In genomic region chr11:67055812-67056211, GRCh38 we compare ENCODE assay signal across 9 cellular contexts. TPM values are rescaled to one million over a fixed set of nuclear protein-coding genes. Genes with fewer than 3 reads are reported as not detected.
A peak's percentile ranks its signal among the peaks of the same experiment; 100 is the strongest.
DNase-seq lines count a peak whose midpoint lies in the region; ATAC-seq and TF ChIP-seq lines count a peak whose summit lies in the region.
"Had no signal": no experiment of that assay in that cellular context is flagged by ENCODE, and none has a peak within 500 bp of the region (broad histone marks: within the 10 kb centered on the region; RNA-seq: fewer than 3 reads in every experiment).

No MANE protein-coding gene starts in this region.

- no peaks in the 10 kb centered on the region for H3F3A ChIP-seq in DOHH2 (ENCODE audit: control insufficient read depth, insufficient read depth)

- H3K27me3 ChIP-seq in DOHH2 (ENCODE audit: control insufficient read depth, low read length) (peaks cover 52% of the 10 kb centered on the region), Peyer's patch (no peaks in the 10 kb centered on the region)

- H3K9me3 Mint-ChIP-seq in natural killer cell treated with Interleukin-12 subunit alpha and Interleukin-12 subunit beta and Interleukin-15 and Interleukin-18, amount 100 ng/mL, for 72 hours = no peaks in the 10 kb centered on the region

- H3K4me3 Mint-ChIP-seq in natural killer cell treated with Interleukin-12 subunit alpha and Interleukin-12 subunit beta and Interleukin-15 and Interleukin-18, amount 100 ng/mL, for 72 hours = no peak overlapping the region

- H4K20me1 ChIP-seq in DOHH2 (ENCODE audit: control insufficient read depth, insufficient read depth, low read depth, low read length) = no peaks in the 10 kb centered on the region

- peaks cover 8% of the 10 kb centered on the region for H3K4me1 ChIP-seq in DOHH2 (ENCODE audit: control insufficient read depth, low read length)
- H3K4me1 ChIP-seq in Peyer's patch = peaks cover 7 to 22% (median 10%) of the 10 kb centered on the region in 4 donors

- TF ChIP-seq CTCF in DOHH2 (IDR thresholded peaks at IDR 0.05; ENCODE audit: low read depth, low read length, poor library complexity, severe bottlenecking) (no peak), Peyer's patch (IDR thresholded peaks at IDR 0.05) (no peak), fibroblast of villous mesenchyme (IDR thresholded peaks at IDR 0.05; ENCODE audit: insufficient read depth, low read depth, low read length) (no peak)

- H3K36me3 ChIP-seq in DOHH2 (ENCODE audit: control insufficient read depth, low read length) (no peaks in the 10 kb centered on the region), Peyer's patch (no peaks in the 10 kb centered on the region)

- ATAC-seq in natural killer cell treated with Interleukin-12 subunit alpha and Interleukin-12 subunit beta and Interleukin-15 and Interleukin-18, amount 100 ng/mL, for 72 hours = no peak

- DNase-seq in Peyer's patch (peak in 1 of 3 donors; percentile 75), fibroblast of villous mesenchyme (ENCODE audit: low read depth) (no peak), renal cortical epithelial cell (ENCODE audit: low read depth) (peak; percentile 69), hippocampal formation (lab: John Stamatoyannopoulos, UW) (no peak), pons (ENCODE audit: low spot score) (no peak), DMS153 treated with DMSO at 0.1 percent for 48 hours (lab: John Stamatoyannopoulos, UW; ENCODE audit: unreplicated experiment) (no peak)
- no peak for DNase-seq in natural killer cell treated with Interleukin-12 subunit alpha and Interleukin-12 subunit beta and Interleukin-15 and Interleukin-18, amount 100 ng/mL, for 72 hours (ENCODE audit: low spot score)

- H3K9me3 ChIP-seq in DOHH2 (ENCODE audit: control insufficient read depth, insufficient read depth, low read length) (no peaks in the 10 kb centered on the region), Peyer's patch (no peaks in the 10 kb centered on the region)

- TF ChIP-seq POLR2A in Peyer's patch (IDR thresholded peaks at IDR 0.05) = no peak

- peaks cover 9 to 15% of the 10 kb centered on the region in 2 donors for H3K27me3 Mint-ChIP-seq in natural killer cell treated with Interleukin-12 subunit alpha and Interleukin-12 subunit beta and Interleukin-15 and Interleukin-18, amount 100 ng/mL, for 72 hours

- H3K4me3 ChIP-seq in DOHH2 (ENCODE audit: low read length) (no peak overlapping the region), Peyer's patch (peak overlapping the region in 3 of 4 donors; percentile 45 to 73 (median 57)), fibroblast of villous mesenchyme (ENCODE audit: low read depth, low read length) (peak overlapping the region; percentile 64)

- H3K4me1 Mint-ChIP-seq in natural killer cell treated with Interleukin-12 subunit alpha and Interleukin-12 subunit beta and Interleukin-15 and Interleukin-18, amount 100 ng/mL, for 72 hours (ENCODE audit: low read depth in 2 of 2) = no peaks in the 10 kb centered on the region

- H3K27ac Mint-ChIP-seq in natural killer cell treated with Interleukin-12 subunit alpha and Interleukin-12 subunit beta and Interleukin-15 and Interleukin-18, amount 100 ng/mL, for 72 hours = no peak overlapping the region

- peak overlapping the region; percentile 52; the same call in 1 of the 2 replicates for H3K4me2 ChIP-seq in DOHH2 (ENCODE audit: low read length)

- H3K36me3 Mint-ChIP-seq in natural killer cell treated with Interleukin-12 subunit alpha and Interleukin-12 subunit beta and Interleukin-15 and Interleukin-18, amount 100 ng/mL, for 72 hours = no peaks in the 10 kb centered on the region

- H3K9me2 ChIP-seq in DOHH2 (replicated peaks; ENCODE audit: control insufficient read depth, low read length) = no peaks in the 10 kb centered on the region

- H3K79me2 ChIP-seq in DOHH2 (ENCODE audit: control insufficient read depth, low read length) = no peaks in the 10 kb centered on the region

- H3K27ac ChIP-seq in DOHH2 (ENCODE audit: low read depth, low read length) (no peak overlapping the region), Peyer's patch (peak overlapping the region in 3 of 4 donors; percentile 36 to 85 (median 77))

RNA-seq across cellular contexts. Expression of gene RHOD, which starts 0.8 kb away (rescaled TPM):
- total RNA-seq in Peyer's patch (10 to 100 TPM in 3 of 4 donors, 1 to 10 TPM in 1; 9.9 to 26.3 (median 21.2) TPM), fibroblast of villous mesenchyme (12.5 and 13.9 TPM in 2 replicates), renal cortical epithelial cell (22.3 and 24.5 TPM in 2 replicates)
- total RNA-seq in natural killer cell treated with Interleukin-12 subunit alpha and Interleukin-12 subunit beta and Interleukin-15 and Interleukin-18, amount 100 ng/mL, for 72 hours = not detected
- total RNA-seq: T-helper 2 cell treated with Interferon-gamma antibody and Interleukin-4, amounts not matched to agents 100 ng/mL and 5 ng/mL, for 36 hours had no signal

RNA-seq across cellular contexts. Expression of gene SYT12, which starts 32.9 kb away (rescaled TPM):
- total RNA-seq in Peyer's patch = 1 to 10 TPM in 2 of 4 donors, not detected in 2; 1.1 to 3.9 TPM
- total RNA-seq in fibroblast of villous mesenchyme = 0.43 and 0.64 TPM in 2 replicates
- total RNA-seq in renal cortical epithelial cell = 0.87 and 10.6 TPM in 2 replicates
- total RNA-seq in natural killer cell treated with Interleukin-12 subunit alpha and Interleukin-12 subunit beta and Interleukin-15 and Interleukin-18, amount 100 ng/mL, for 72 hours = under 1 TPM in 1 of 2 donors, not detected in 1; 0.38 TPM
- total RNA-seq: T-helper 2 cell treated with Interferon-gamma antibody and Interleukin-4, amounts not matched to agents 100 ng/mL and 5 ng/mL, for 36 hours had no signal

Comparison
In these comparisons a context has a peak if more than half of its experiments do, and no peak if none do; other contexts are left out.
1. RNA of gene RHOD, which starts 0.8 kb away (total RNA-seq): 9.9 to 26.3 TPM in Peyer's patch, 22.3 to 24.5 TPM in renal cortical epithelial cell and 12.5 to 13.9 TPM in fibroblast of villous mesenchyme; not detected in natural killer cell treated with Interleukin-12 subunit alpha and Interleukin-12 subunit beta and Interleukin-15 and Interleukin-18, amount 100 ng/mL, for 72 hours; every median in the first group is over 10 times any median in the second.